ENCODE assay signal across 17 cellular contexts in genomic region chr18:49212819-49213218, GRCh38.
DNase-seq lines count a peak whose midpoint lies in the region; ATAC-seq, FAIRE-seq and TF ChIP-seq lines count a peak whose summit lies in the region.
"Had no signal": no experiment of that assay in that cellular context is flagged by ENCODE, and none has a peak within 500 bp of the region (broad histone marks: within the 10 kb centered on the region; RNA-seq: fewer than 3 reads in every experiment).

No MANE protein-coding gene starts in this region.

- TF ChIP-seq CTCF in cardiac fibroblast (IDR thresholded peaks at IDR 0.05; ENCODE audit: low read depth, low read length) (no peak), keratinocyte (optimal IDR thresholded peaks at IDR 0.05 in 1 of 3, IDR thresholded peaks at IDR 0.05 in 1 of 3, conservative IDR thresholded peaks at IDR 0.05 in 1 of 3; ENCODE audit: extremely low read depth in 1 of 3, insufficient read depth in 2 of 3, low read length in 3 of 3) (no peak), transverse colon (IDR thresholded peaks at IDR 0.05) (no peak), MM.1S (IDR thresholded peaks at IDR 0.05; ENCODE audit: low read length) (no peak)

- H4K20me1 ChIP-seq in keratinocyte (ENCODE audit: control insufficient read depth, extremely low read depth, insufficient read depth, low read length): no peaks in the 10 kb centered on the region
- H4K20me1 ChIP-seq in MM.1S (ENCODE audit: insufficient read depth, low read length): no peaks in the 10 kb centered on the region

- H3K9me2 ChIP-seq in MM.1S (replicated peaks; ENCODE audit: insufficient read depth, low read length): no peaks in the 10 kb centered on the region

- peaks cover 3% of the 10 kb centered on the region for H3K4me1 ChIP-seq in keratinocyte (ENCODE audit: control insufficient read depth, extremely low read depth, insufficient read depth, low read length)
- no peaks in the 10 kb centered on the region for H3K4me1 ChIP-seq in transverse colon
- no peaks in the 10 kb centered on the region for H3K4me1 ChIP-seq in MM.1S (ENCODE audit: low read length)
- H3K4me1 ChIP-seq: spleen had no signal

- H3K27ac ChIP-seq in keratinocyte (ENCODE audit: control insufficient read depth, insufficient read depth, low read length) (no peak overlapping the region), transverse colon (no peak overlapping the region), MM.1S (ENCODE audit: low read length) (no peak overlapping the region)
- H3K27ac ChIP-seq: ovary, spleen had no signal

- intact Hi-C loops in transverse colon (cut with DNase I; ENCODE audit: low total_unique reads): no loop called here

- H3K9ac ChIP-seq in keratinocyte (ENCODE audit: control insufficient read depth, extremely low read depth, insufficient read depth, low read length) (no peak overlapping the region), MM.1S (ENCODE audit: low read length) (no peak overlapping the region)

- H3K36me3 ChIP-seq in keratinocyte (ENCODE audit: control insufficient read depth in 2 of 2, extremely low read depth in 1 of 2, insufficient read depth in 2 of 2, low read length in 2 of 2) (no peaks in the 10 kb centered on the region), transverse colon (no peaks in the 10 kb centered on the region), MM.1S (replicated peaks; ENCODE audit: insufficient read depth, low read length) (no peaks in the 10 kb centered on the region)
- H3K36me3 ChIP-seq: ovary had no signal

- H3K9me3 ChIP-seq in keratinocyte (ENCODE audit: control insufficient read depth, low read depth, low read length): no peaks in the 10 kb centered on the region
- no peaks in the 10 kb centered on the region for H3K9me3 ChIP-seq in transverse colon
- no peaks in the 10 kb centered on the region for H3K9me3 ChIP-seq in MM.1S (replicated peaks; ENCODE audit: insufficient read depth, low read length)
- H3K9me3 ChIP-seq: ovary, spleen had no signal

- no peak for ATAC-seq in HG02798 (IDR thresholded peaks at IDR 0.05; ENCODE audit: poor library complexity, unreplicated experiment)

- no peaks in the 10 kb centered on the region for H3F3A ChIP-seq in MM.1S (ENCODE audit: insufficient read depth, low read length)

- TF ChIP-seq EP300 in transverse colon (IDR thresholded peaks at IDR 0.05; ENCODE audit: low read depth): no peak

- DNase-seq in AG08395 (ENCODE audit: low spot score) (peak; percentile 20), HCEC 1CT (peak; percentile 55), cardiac fibroblast (ENCODE audit: low read depth in 2 of 2) (peak; percentile 74 to 92), keratinocyte (ENCODE audit: low read depth, low spot score) (no peak), transverse colon (no peak), MM.1S (no peak)
- DNase-seq in stimulated activated CD4-positive, alpha-beta T cell treated with anti-CD3 and anti-CD28 coated beads, Interleukin-4, amount 100 ng/mL, for 4 hours: no peak
- DNase-seq: activated CD4-positive, alpha-beta T cell treated with anti-CD3 and anti-CD28 coated beads, Interleukin-2, amount 10 ng/mL, durations not matched to agents 24 days and 14 days; activated naive CD4-positive, alpha-beta T cell treated with anti-CD3 and anti-CD28 coated beads, Interleukin-2, amount 50 U/mL, for 16 hours; caudate nucleus; head of caudate nucleus; NCI-H1436 treated with DMSO at 0.1 percent for 48 hours; NCI-H510A; ovary; spleen; stimulated activated naive CD4-positive, alpha-beta T cell had no signal

- H2AFZ ChIP-seq in keratinocyte (ENCODE audit: control insufficient read depth, low read length): no peak overlapping the region
- H2AFZ ChIP-seq in MM.1S (ENCODE audit: low read length): no peak overlapping the region

- H3K9me1 ChIP-seq in keratinocyte (ENCODE audit: control insufficient read depth, extremely low read depth, insufficient read depth, low read length): no peaks in the 10 kb centered on the region

- dilution Hi-C loops in keratinocyte (cut with MboI; ENCODE audit: extremely low pct_ligation_motif_present, low sequenced_read_pairs): no loop called here

- no peak for TF ChIP-seq POLR2A in transverse colon (IDR thresholded peaks at IDR 0.05)

- H3K79me2 ChIP-seq in keratinocyte (ENCODE audit: control insufficient read depth, insufficient read depth, low read length) (no peaks in the 10 kb centered on the region), MM.1S (ENCODE audit: low read length) (no peaks in the 10 kb centered on the region)

- no peak overlapping the region for H3K4me3 ChIP-seq in cardiac fibroblast (replicated peaks in 1 of 2; ENCODE audit: low read depth in 2 of 2, low read length in 2 of 2)
- H3K4me3 ChIP-seq in keratinocyte (ENCODE audit: control insufficient read depth in 2 of 3, extremely low read depth in 1 of 3, insufficient read depth in 2 of 3, low read depth in 1 of 3, low read length in 3 of 3): no peak overlapping the region
- no peak overlapping the region for H3K4me3 ChIP-seq in transverse colon
- H3K4me3 ChIP-seq in MM.1S (ENCODE audit: low read length): no peak overlapping the region
- H3K4me3 ChIP-seq: ovary, spleen had no signal

- FAIRE-seq in keratinocyte (lab: Jason Lieb, UNC): peak; percentile 9

- H3K27me3 ChIP-seq in keratinocyte (ENCODE audit: control insufficient read depth, extremely low read depth, insufficient read depth, low read length) (no peaks in the 10 kb centered on the region), transverse colon (no peaks in the 10 kb centered on the region), MM.1S (replicated peaks; ENCODE audit: insufficient read depth, low read length) (no peaks in the 10 kb centered on the region)
- H3K27me3 ChIP-seq: ovary, spleen had no signal

- in situ Hi-C loops in transverse colon (cut with MboI; ENCODE audit: low pct_ligation_motif_present in 1 of 4, low pct_unique_long_range_greater_than_20kb in 1 of 4, low sequenced_read_pairs in 3 of 4): no loop called here

- no peak overlapping the region for H3K4me2 ChIP-seq in keratinocyte (ENCODE audit: control insufficient read depth, extremely low read depth, insufficient read depth, low read depth, low read length)
- no peak overlapping the region for H3K4me2 ChIP-seq in MM.1S (ENCODE audit: low read depth, low read length)

Comparison
In these comparisons a context has a peak if more than half of its experiments do, and no peak if none do; other contexts are left out.
1. DNase-seq: peak in AG08395 (single experiment), HCEC 1CT (single experiment) and cardiac fibroblast (2 of 2); none in keratinocyte (single experiment), stimulated activated CD4-positive, alpha-beta T cell treated with anti-CD3 and anti-CD28 coated beads, Interleukin-4, amount 100 ng/mL, for 4 hours (0 of 2), transverse colon (single experiment) and MM.1S (single experiment).